21 cellular contexts compared by ENCODE assay signal in genomic region chr15:58755350-58755749, GRCh38.
"Had no signal": no experiment of that assay in that cellular context is flagged by ENCODE, and none has a peak within 500 bp of the region (broad histone marks: within the 10 kb centered on the region; RNA-seq: fewer than 3 reads in every experiment).

No MANE protein-coding gene starts in this region.

- H3K27ac ChIP-seq: colonic mucosa, heart right ventricle, parathyroid adenoma, psoas muscle, right lobe of liver, thoracic aorta, transverse colon had no signal

- H3K4me3 ChIP-seq: colonic mucosa, heart right ventricle, lung, psoas muscle, right lobe of liver, thoracic aorta, transverse colon had no signal

- H3K79me2 ChIP-seq: parathyroid adenoma had no signal

- H2AFZ ChIP-seq: parathyroid adenoma had no signal

- H3K27me3 ChIP-seq: colonic mucosa, heart right ventricle, right lobe of liver, transverse colon had no signal

- ATAC-seq: heart right ventricle; left cardiac atrium; left ventricle myocardium superior; psoas muscle; right lobe of liver; stimulated activated effector memory CD8-positive, alpha-beta T cell treated with anti-CD3 and anti-CD28 coated beads, Interleukin-12 subunit alpha, Interleukin-12 subunit beta, amount 100 ng/mL, for 72 hours; stimulated activated naive CD8-positive, alpha-beta T cell treated with anti-CD3 and anti-CD28 coated beads, Interleukin-15, Interleukin-2, amounts not matched to agents 100 U/mL and 50 U/mL, for 24 hours had no signal

- H3K4me1 ChIP-seq: colonic mucosa, parathyroid adenoma, psoas muscle had no signal

- DNase-seq: colonic mucosa; effector CD4-positive, alpha-beta T cell; endodermal cell; foreskin melanocyte; heart right ventricle; islet precursor cell; left cardiac atrium; left ventricle myocardium superior; mesendoderm; naive B cell; psoas muscle; retina; right lobe of liver; stimulated activated CD4-positive, alpha-beta T cell treated with anti-CD3 and anti-CD28 coated beads, Interleukin-4, amount 100 ng/mL, for 1 hour; stimulated activated CD8-positive, alpha-beta memory T cell treated with anti-CD3 and anti-CD28 coated beads, Interleukin-4, amount 100 ng/mL, for 48 hours; stimulated activated naive CD8-positive, alpha-beta T cell treated with anti-CD3 and anti-CD28 coated beads, Interleukin-15, Interleukin-2, amounts not matched to agents 100 U/mL and 50 U/mL, for 24 hours; transverse colon had no signal

- H3K9me3 ChIP-seq: colonic mucosa, heart right ventricle, psoas muscle, right lobe of liver, thoracic aorta, transverse colon had no signal

- H3K9ac ChIP-seq: parathyroid adenoma had no signal

- H3K36me3 ChIP-seq: colonic mucosa, heart right ventricle, right lobe of liver, thoracic aorta, transverse colon had no signal
